Comparison of ENCODE assay signal across 24 cellular contexts in the genomic region with DNA sequence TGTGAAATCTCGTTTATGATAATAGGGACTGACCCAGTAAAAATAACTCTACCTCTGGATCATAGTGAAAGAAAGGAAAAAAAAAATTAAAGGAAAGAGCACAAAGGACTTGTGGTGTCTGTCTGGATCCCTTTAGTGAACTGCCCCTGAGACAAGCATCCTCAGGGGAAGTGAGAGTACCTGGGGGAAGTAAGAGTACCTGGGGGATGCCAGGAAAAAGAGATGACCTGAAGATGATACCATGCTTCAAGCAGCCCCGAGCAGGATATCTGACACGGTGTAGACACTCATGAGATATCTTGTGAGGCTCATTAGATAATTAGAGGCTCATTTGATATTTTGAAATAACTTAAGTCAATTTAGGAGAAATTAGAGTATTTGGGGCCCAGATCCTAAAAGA.
"Had no signal": no experiment of that assay in that cellular context is flagged by ENCODE, and none has a peak within 500 bp of the region (broad histone marks: within the 10 kb centered on the region; RNA-seq: fewer than 3 reads in every experiment).

No MANE protein-coding gene starts in this region.

- H3K36me3 ChIP-seq: brain microvascular endothelial cell, cardiac muscle cell had no signal

- H3K4me3 ChIP-seq: cardiac muscle cell had no signal

- H3K4me1 Mint-ChIP-seq: activated CD4-positive, alpha-beta T cell treated with anti-CD3 and anti-CD28 coated beads, Interleukin-2, amount 10 ng/mL, durations not matched to agents 24 days and 14 days; activated CD8-positive, alpha-beta memory T cell treated with anti-CD3 and anti-CD28 coated beads, Interleukin-2, amount 10 ng/mL, durations not matched to agents 7 days and 5 days had no signal

- FAIRE-seq: astrocyte, RCC 7860 had no signal

- H3K36me3 Mint-ChIP-seq: activated CD8-positive, alpha-beta memory T cell treated with anti-CD3 and anti-CD28 coated beads, Interleukin-2, amount 10 ng/mL, durations not matched to agents 7 days and 5 days; activated naive CD8-positive, alpha-beta T cell; WTC11 had no signal

- H3K4me3 Mint-ChIP-seq: activated CD4-positive, alpha-beta T cell treated with anti-CD3 and anti-CD28 coated beads, Interleukin-2, amount 10 ng/mL, durations not matched to agents 24 days and 14 days; activated CD8-positive, alpha-beta memory T cell treated with anti-CD3 and anti-CD28 coated beads, Interleukin-2, amount 10 ng/mL, durations not matched to agents 7 days and 5 days; activated naive CD4-positive, alpha-beta T cell treated with anti-CD3 and anti-CD28 coated beads for 36 hours; activated naive CD8-positive, alpha-beta T cell; activated T-cell treated with anti-CD3 and anti-CD28 coated beads, Interleukin-2, amount 50 U/mL, for 24 hours; T-helper 1 cell treated with Interleukin-12 subunit alpha and Interleukin-12 subunit beta and Interleukin-4 antibody, amounts not matched to agents 30 μg/mL and 1 μg/mL, for 36 hours; WTC11 had no signal

- H3K27ac ChIP-seq: brain microvascular endothelial cell, cardiac muscle cell had no signal

- ATAC-seq: activated CD8-positive, alpha-beta memory T cell treated with anti-CD3 and anti-CD28 coated beads, Interleukin-2, amount 10 ng/mL, durations not matched to agents 7 days and 5 days; PC-3; WTC11 had no signal

- DNase-seq: activated CD4-positive, alpha-beta T cell treated with anti-CD3 and anti-CD28 coated beads, Interleukin-2, amount 10 ng/mL, durations not matched to agents 24 days and 14 days; activated CD4-positive, alpha-beta T cell treated with anti-CD3 and anti-CD28 coated beads, Interleukin-2, amount 50 U/mL, for 48 hours; activated CD4-positive, CD25-positive, alpha-beta regulatory T cell treated with anti-CD3 and anti-CD28 coated beads, Interleukin-2, amount 50 U/mL, for 72 hours; activated CD8-positive, alpha-beta memory T cell treated with anti-CD3 and anti-CD28 coated beads, Interleukin-2, amount 10 ng/mL, durations not matched to agents 7 days and 5 days; activated effector memory CD4-positive, alpha-beta T cell treated with anti-CD3 and anti-CD28 coated beads, Interleukin-2, amount 50 U/mL, for 16 hours; activated naive CD4-positive, alpha-beta T cell treated with anti-CD3 and anti-CD28 coated beads for 36 hours; activated T-cell treated with anti-CD3 and anti-CD28 coated beads, Interleukin-2, amount 50 U/mL, for 24 hours; amygdala; brain microvascular endothelial cell; Kasumi-1; KBM-7; NCI-H2029; NCI-H2107; NCI-H510A treated with DMSO at 0.1 percent for 48 hours; NCI-H69; NK-92 treated with Interleukin-12 subunit alpha and Interleukin-12 subunit beta, amount 100 ng/mL, for 24 hours; PC-3; SHP77 had no signal

- H3K27me3 ChIP-seq: brain microvascular endothelial cell, cardiac muscle cell had no signal

- H3K27ac Mint-ChIP-seq: activated CD4-positive, alpha-beta T cell treated with anti-CD3 and anti-CD28 coated beads, Interleukin-2, amount 10 ng/mL, durations not matched to agents 24 days and 14 days; activated CD8-positive, alpha-beta memory T cell treated with anti-CD3 and anti-CD28 coated beads, Interleukin-2, amount 10 ng/mL, durations not matched to agents 7 days and 5 days; activated naive CD4-positive, alpha-beta T cell treated with anti-CD3 and anti-CD28 coated beads for 36 hours; activated naive CD8-positive, alpha-beta T cell; activated T-cell treated with anti-CD3 and anti-CD28 coated beads, Interleukin-2, amount 50 U/mL, for 24 hours; T-helper 1 cell treated with Interleukin-12 subunit alpha and Interleukin-12 subunit beta and Interleukin-4 antibody, amounts not matched to agents 30 μg/mL and 1 μg/mL, for 36 hours; WTC11 had no signal

- H3K9me3 Mint-ChIP-seq: activated CD4-positive, alpha-beta T cell treated with anti-CD3 and anti-CD28 coated beads, Interleukin-2, amount 10 ng/mL, durations not matched to agents 24 days and 14 days; activated naive CD4-positive, alpha-beta T cell treated with anti-CD3 and anti-CD28 coated beads for 36 hours; activated T-cell treated with anti-CD3 and anti-CD28 coated beads, Interleukin-2, amount 50 U/mL, for 24 hours; T-helper 1 cell treated with Interleukin-12 subunit alpha and Interleukin-12 subunit beta and Interleukin-4 antibody, amounts not matched to agents 30 μg/mL and 1 μg/mL, for 36 hours; WTC11 had no signal
